Comparison of ENCODE assay signal across 9 cellular contexts in the genomic region with DNA sequence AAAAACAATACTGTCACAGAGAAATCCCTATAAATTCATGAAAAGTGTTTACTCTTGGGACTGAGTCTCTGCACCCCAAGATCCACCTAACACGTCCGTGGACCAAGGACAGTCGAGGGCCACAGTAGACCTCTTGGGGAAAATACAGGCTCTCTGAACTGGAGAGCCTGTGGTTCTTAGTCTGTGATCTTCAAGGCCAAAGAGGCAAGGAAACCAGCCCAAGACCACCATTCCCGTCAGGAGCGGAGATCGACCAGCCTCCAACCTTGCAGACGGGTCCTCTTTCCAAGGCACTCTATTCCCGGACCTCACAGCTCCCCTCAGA. TPM values are rescaled to one million over a fixed set of nuclear protein-coding genes. Genes with fewer than 3 reads are reported as not detected.
A peak's percentile ranks its signal among the peaks of the same experiment; 100 is the strongest.
DNase-seq lines count a peak whose midpoint lies in the region; ATAC-seq and TF ChIP-seq lines count a peak whose summit lies in the region.
"Had no signal": no experiment of that assay in that cellular context is flagged by ENCODE, and none has a peak within 500 bp of the region (broad histone marks: within the 10 kb centered on the region; RNA-seq: fewer than 3 reads in every experiment).

No MANE protein-coding gene starts in this region.

- H3K4me1 ChIP-seq in lower lobe of right lung (peaks cover 31% of the 10 kb centered on the region), upper lobe of right lung (peaks cover 16% of the 10 kb centered on the region)

- in situ Hi-C loops in astrocyte of the cerebellum (cut with HindIII; ENCODE audit: low sequenced_read_pairs): no loop called here

- ATAC-seq in lower lobe of right lung: no peak
- ATAC-seq in upper lobe of right lung: no peak
- no peak for ATAC-seq in GM21786 (IDR thresholded peaks at IDR 0.05; ENCODE audit: unreplicated experiment)

- DNase-seq in activated naive CD4-positive, alpha-beta T cell (lab: John Stamatoyannopoulos, UW): no peak
- no peak for DNase-seq in astrocyte of the cerebellum (ENCODE audit: low read depth)
- DNase-seq in lower lobe of right lung: no peak
- DNase-seq in upper lobe of right lung: no peak
- no peak for DNase-seq in central memory CD4-positive, alpha-beta T cell
- DNase-seq in Ammon's horn (ENCODE audit: low spot score): no peak
- DNase-seq: SIG-M5 had no signal

- intact Hi-C loops in lower lobe of right lung (cut with DNase I): loop anchor here (5.0 to 10.0 kb wide), 2 partner anchors 234 to 291 kb away; no protein-coding TSS in a partner anchor
- intact Hi-C loops in upper lobe of right lung (cut with DNase I): loop anchor here (10.0 kb wide), 1 partner anchor 241 kb away; no protein-coding TSS in a partner anchor

- peak overlapping the region; percentile 54 for H3K4me3 ChIP-seq in astrocyte of the cerebellum (ENCODE audit: low read depth, low read length)
- H3K4me3 ChIP-seq in lower lobe of right lung: peak overlapping the region; percentile 59
- H3K4me3 ChIP-seq in upper lobe of right lung: peak overlapping the region; percentile 72

- peak overlapping the region; percentile 78 for H3K4me3 Mint-ChIP-seq in activated naive CD4-positive, alpha-beta T cell treated with anti-CD3 and anti-CD28 coated beads, Interleukin-2, amount 50 U/mL, for 24 hours

- no peak overlapping the region for H3K27ac Mint-ChIP-seq in activated naive CD4-positive, alpha-beta T cell treated with anti-CD3 and anti-CD28 coated beads, Interleukin-2, amount 50 U/mL, for 24 hours

- H3K36me3 Mint-ChIP-seq in activated naive CD4-positive, alpha-beta T cell treated with anti-CD3 and anti-CD28 coated beads, Interleukin-2, amount 50 U/mL, for 24 hours: peaks cover 4% of the 10 kb centered on the region

- TF ChIP-seq CTCF in astrocyte of the cerebellum (IDR thresholded peaks at IDR 0.05; ENCODE audit: low read depth, low read length, missing control alignments) (no peak), lower lobe of right lung (IDR thresholded peaks at IDR 0.05) (no peak), upper lobe of right lung (IDR thresholded peaks at IDR 0.05) (no peak)

- peaks cover 55% of the 10 kb centered on the region for H3K27me3 Mint-ChIP-seq in activated naive CD4-positive, alpha-beta T cell treated with anti-CD3 and anti-CD28 coated beads, Interleukin-2, amount 50 U/mL, for 24 hours

- H3K4me1 Mint-ChIP-seq in activated naive CD4-positive, alpha-beta T cell treated with anti-CD3 and anti-CD28 coated beads, Interleukin-2, amount 50 U/mL, for 24 hours: peaks cover 26% of the 10 kb centered on the region

- H3K9me3 ChIP-seq in lower lobe of right lung: no peaks in the 10 kb centered on the region
- H3K9me3 ChIP-seq in upper lobe of right lung: no peaks in the 10 kb centered on the region

- no peaks in the 10 kb centered on the region for H3K9me3 Mint-ChIP-seq in activated naive CD4-positive, alpha-beta T cell treated with anti-CD3 and anti-CD28 coated beads, Interleukin-2, amount 50 U/mL, for 24 hours

- H3K27ac ChIP-seq in lower lobe of right lung (peak overlapping the region; percentile 86), upper lobe of right lung (peak overlapping the region; percentile 92)

- H3K36me3 ChIP-seq in lower lobe of right lung: no peaks in the 10 kb centered on the region
- no peaks in the 10 kb centered on the region for H3K36me3 ChIP-seq in upper lobe of right lung

- H3K27me3 ChIP-seq in lower lobe of right lung (ENCODE audit: low read depth) (no peaks in the 10 kb centered on the region), upper lobe of right lung (no peaks in the 10 kb centered on the region)

RNA-seq across cellular contexts. Expression of gene APBB2, which starts 1.6 kb away (rescaled TPM):
- total RNA-seq in lower lobe of right lung (59.3 TPM), upper lobe of right lung (88.2 TPM)

RNA-seq across cellular contexts. Expression of gene UCHL1, which starts 40.8 kb away (rescaled TPM):
- total RNA-seq in lower lobe of right lung: 8.4 TPM
- total RNA-seq in upper lobe of right lung: 7.2 TPM
